In genomic region chr20:17568045-17568788, GRCh38 we compare ENCODE assay signal across 2 cellular contexts.
TF ChIP-seq lines count a peak whose summit lies in the region.

No MANE protein-coding gene starts in this region.

TF ChIP-seq in H1, 55 proteins besides CTCF, POLR2A, EP300 and RAD21:
- TF ChIP-seq YY1 (IDR thresholded peaks at IDR 0.05; ENCODE audit: low read depth, low read length), result no peak
- TF ChIP-seq BACH1 (IDR thresholded peaks at IDR 0.05; ENCODE audit: low read length), result no peak
- TF ChIP-seq SP4 (IDR thresholded peaks at IDR 0.05; ENCODE audit: low read length), result no peak
- no peak for TF ChIP-seq CREB1 (IDR thresholded peaks at IDR 0.05)
- no peak for TF ChIP-seq SRF (IDR thresholded peaks at IDR 0.05; ENCODE audit: low read depth, low read length)
- TF ChIP-seq CHD7 (IDR thresholded peaks at IDR 0.05; ENCODE audit: insufficient replicate concordance, low read length), result no peak
- no peak for TF ChIP-seq TCF12 (IDR thresholded peaks at IDR 0.05; ENCODE audit: low read depth, low read length)
- no peak for TF ChIP-seq RFX5 (IDR thresholded peaks at IDR 0.05; ENCODE audit: borderline replicate concordance, low read depth, low read length)
- TF ChIP-seq RNF2 (IDR thresholded peaks at IDR 0.05; ENCODE audit: borderline replicate concordance, low read depth, low read length, missing control alignments, poor library complexity, severe bottlenecking), result no peak
- no peak for TF ChIP-seq PHF8 (conservative IDR thresholded peaks at IDR 0.05; ENCODE audit: low read depth, low read length)
- TF ChIP-seq TAF7 (optimal IDR thresholded peaks at IDR 0.05; ENCODE audit: borderline replicate concordance, low read depth, low read length), result no peak

TF ChIP-seq in neural cell, 6 proteins besides CTCF, POLR2A, EP300 and RAD21:
- TF ChIP-seq POLR2AphosphoS5 (IDR thresholded peaks at IDR 0.05) (no peak), SMC3 (conservative IDR thresholded peaks at IDR 0.05; ENCODE audit: poor library complexity) (no peak), REST (IDR thresholded peaks at IDR 0.05; ENCODE audit: borderline replicate concordance) (no peak), TAF1 (IDR thresholded peaks at IDR 0.05; ENCODE audit: low read depth) (no peak), MXI1 (conservative IDR thresholded peaks at IDR 0.05; ENCODE audit: poor library complexity, severe bottlenecking) (no peak), EZH2 (IDR thresholded peaks at IDR 0.05; ENCODE audit: borderline replicate concordance, insufficient read depth, low read length, poor library complexity, severe bottlenecking) (no peak)
TF ChIP-seq in neural cell: peak in this region for 0.
